In the genomic region with DNA sequence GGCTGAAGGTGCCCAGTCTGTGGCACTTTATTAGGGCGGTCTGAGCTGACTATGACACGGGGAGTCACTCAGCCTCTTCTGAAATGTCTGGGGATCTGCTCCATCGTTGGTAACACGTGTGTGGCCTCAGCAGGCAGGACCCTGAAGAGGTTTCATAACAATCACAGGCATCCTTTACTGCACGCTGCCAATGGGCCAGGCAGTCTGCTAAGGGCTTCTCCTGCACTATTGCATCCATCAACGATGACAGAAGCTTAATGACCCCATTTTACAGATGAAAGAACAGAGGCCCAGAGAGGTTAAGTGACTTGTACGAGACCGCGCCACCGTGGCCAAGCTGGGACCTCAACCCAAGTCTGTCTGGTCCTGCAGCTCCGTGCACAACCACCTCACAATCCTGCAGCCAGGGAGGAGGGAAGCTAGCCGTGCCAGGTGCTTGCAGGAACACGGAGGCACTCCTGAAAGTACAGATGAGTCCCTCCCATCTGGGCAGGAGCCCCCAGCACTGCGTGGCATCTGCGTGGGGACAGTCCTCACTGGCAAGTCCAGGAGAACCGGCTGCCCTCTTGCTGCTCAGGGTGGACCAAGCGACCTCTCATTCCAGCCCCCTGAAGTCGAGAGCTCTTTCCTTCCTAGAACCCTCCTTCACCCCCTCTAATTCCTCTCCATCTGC, we compare ENCODE assay signal across 31 cellular contexts.
"Had no signal": no experiment of that assay in that cellular context is flagged by ENCODE, and none has a peak within 500 bp of the region (broad histone marks: within the 10 kb centered on the region; RNA-seq: fewer than 3 reads in every experiment).

No MANE protein-coding gene starts in this region.

- H3K36me3 Mint-ChIP-seq: activated naive CD8-positive, alpha-beta T cell treated with anti-CD3 and anti-CD28 coated beads for 36 hours; brain; naive thymus-derived CD8-positive, alpha-beta T cell; stimulated activated naive B cell treated with anti-CD40 and anti-IgM and Interleukin-4, amounts not matched to agents 10 μg/mL and 1 μg/mL and 100 μg/mL, for 72 hours; T-cell had no signal

- H3K27me3 ChIP-seq: adrenal gland, ascending aorta, cardiac muscle cell, sigmoid colon, stomach, thyroid gland, upper lobe of left lung had no signal

- H3K4me1 ChIP-seq: ascending aorta, thyroid gland, upper lobe of left lung had no signal

- ATAC-seq: activated CD4-positive, alpha-beta T cell treated with anti-CD3 and anti-CD28 coated beads for 36 hours; activated T-cell treated with anti-CD3 and anti-CD28 coated beads, Interleukin-2, amount 50 U/mL, for 72 hours; esophagus mucosa; left lobe of liver; naive thymus-derived CD8-positive, alpha-beta T cell; stimulated activated naive B cell treated with anti-CD40 and anti-IgM and Interleukin-4, amounts not matched to agents 10 μg/mL and 1 μg/mL and 100 μg/mL, for 72 hours had no signal

- DNase-seq: activated B cell treated with CpG ODN at 0.5 μM for 24 hours; activated CD4-positive, alpha-beta T cell treated with anti-CD3 and anti-CD28 coated beads for 36 hours; activated naive CD4-positive, alpha-beta T cell; activated naive CD8-positive, alpha-beta T cell treated with anti-CD3 and anti-CD28 coated beads for 36 hours; activated T-cell treated with anti-CD3 and anti-CD28 coated beads for 4 hours; activated T-cell treated with anti-CD3 and anti-CD28 coated beads, Interleukin-2, amount 50 U/mL, for 72 hours; adrenal gland; endodermal cell; foreskin fibroblast; hypothalamus; immature natural killer cell; mammary epithelial cell; naive thymus-derived CD8-positive, alpha-beta T cell; small intestine; stimulated activated CD4-positive, alpha-beta T cell treated with anti-CD3 and anti-CD28 coated beads, Interleukin-1b, Interleukin-23, amount 100 ng/mL, for 48 hours; stimulated activated CD4-positive, alpha-beta T cell treated with anti-CD3 and anti-CD28 coated beads, Interleukin-4, amount 100 ng/mL, for 4 hours; stimulated activated CD8-positive, alpha-beta memory T cell treated with anti-CD3 and anti-CD28 coated beads, Interleukin-4, amount 100 ng/mL, for 48 hours; stimulated activated naive B cell treated with anti-CD40 and anti-IgM and Interleukin-4, amounts not matched to agents 10 μg/mL and 1 μg/mL and 100 μg/mL, for 72 hours; stomach; T-cell; thyroid gland; upper lobe of left lung had no signal

- H3K36me3 ChIP-seq: adrenal gland, ascending aorta, cardiac muscle cell, sigmoid colon, thyroid gland had no signal

- H3K27me3 Mint-ChIP-seq: activated B cell treated with CpG ODN at 0.5 μM for 24 hours; activated CD4-positive, alpha-beta T cell treated with anti-CD3 and anti-CD28 coated beads for 36 hours; activated naive CD8-positive, alpha-beta T cell treated with anti-CD3 and anti-CD28 coated beads for 36 hours; naive thymus-derived CD8-positive, alpha-beta T cell; progenitor cell of endocrine pancreas; stimulated activated naive B cell treated with anti-CD40 and anti-IgM and Interleukin-4, amounts not matched to agents 10 μg/mL and 1 μg/mL and 100 μg/mL, for 72 hours; T-cell had no signal

- H3K27ac Mint-ChIP-seq: activated B cell treated with CpG ODN at 0.5 μM for 24 hours; activated CD4-positive, alpha-beta T cell treated with anti-CD3 and anti-CD28 coated beads for 36 hours; activated naive CD8-positive, alpha-beta T cell treated with anti-CD3 and anti-CD28 coated beads for 36 hours; activated T-cell treated with anti-CD3 and anti-CD28 coated beads, Interleukin-2, amount 50 U/mL, for 72 hours; endodermal cell; immature natural killer cell; mesothelial cell of epicardium; stimulated activated naive B cell treated with anti-CD40 and anti-IgM and Interleukin-4, amounts not matched to agents 10 μg/mL and 1 μg/mL and 100 μg/mL, for 72 hours; T-cell had no signal

- H3K4me3 ChIP-seq: adrenal gland, ascending aorta, cardiac muscle cell, sigmoid colon, stomach, thyroid gland, upper lobe of left lung had no signal

- H3K27ac ChIP-seq: adrenal gland, ascending aorta, cardiac muscle cell, sigmoid colon, stomach, thyroid gland, upper lobe of left lung had no signal

- H3K4me3 Mint-ChIP-seq: activated B cell treated with CpG ODN at 0.5 μM for 24 hours; activated CD4-positive, alpha-beta T cell treated with anti-CD3 and anti-CD28 coated beads for 36 hours; activated naive CD8-positive, alpha-beta T cell treated with anti-CD3 and anti-CD28 coated beads for 36 hours; activated T-cell treated with anti-CD3 and anti-CD28 coated beads, Interleukin-2, amount 50 U/mL, for 72 hours; brain; endodermal cell; immature natural killer cell; mesothelial cell of epicardium; naive thymus-derived CD8-positive, alpha-beta T cell; neural crest cell; stimulated activated naive B cell treated with anti-CD40 and anti-IgM and Interleukin-4, amounts not matched to agents 10 μg/mL and 1 μg/mL and 100 μg/mL, for 72 hours; T-cell had no signal

- H3K9me3 Mint-ChIP-seq: activated naive CD8-positive, alpha-beta T cell treated with anti-CD3 and anti-CD28 coated beads for 36 hours had no signal

- H3K4me1 Mint-ChIP-seq: activated B cell treated with CpG ODN at 0.5 μM for 24 hours; activated CD4-positive, alpha-beta T cell treated with anti-CD3 and anti-CD28 coated beads for 36 hours; activated naive CD8-positive, alpha-beta T cell treated with anti-CD3 and anti-CD28 coated beads for 36 hours; immature natural killer cell; T-cell had no signal

- H3K9me3 ChIP-seq: adrenal gland, ascending aorta, sigmoid colon, stomach, thyroid gland, upper lobe of left lung had no signal
